11 cellular contexts compared by ENCODE assay signal in genomic region chr14:53037016-53037415, GRCh38.
"Had no signal": no experiment of that assay in that cellular context is flagged by ENCODE, and none has a peak within 500 bp of the region (broad histone marks: within the 10 kb centered on the region; RNA-seq: fewer than 3 reads in every experiment).

No MANE protein-coding gene starts in this region.

- ATAC-seq: HCT116, HepG2, K562 had no signal

- H3K4me3 ChIP-seq: GM23248, HAP-1, K562 had no signal

- H3K9ac ChIP-seq: GM23248 had no signal

- DNase-seq: GM23248, GOT3, H7, HFFc6, Kasumi-1, KG1 had no signal

- H2AFZ ChIP-seq: GM23248 had no signal

- H3K9me3 ChIP-seq: HAP-1 had no signal

- H3K27ac ChIP-seq: HL-60 had no signal

- FAIRE-seq: HepG2, K562 had no signal
